8 cellular contexts compared by ENCODE assay signal in the genomic region with DNA sequence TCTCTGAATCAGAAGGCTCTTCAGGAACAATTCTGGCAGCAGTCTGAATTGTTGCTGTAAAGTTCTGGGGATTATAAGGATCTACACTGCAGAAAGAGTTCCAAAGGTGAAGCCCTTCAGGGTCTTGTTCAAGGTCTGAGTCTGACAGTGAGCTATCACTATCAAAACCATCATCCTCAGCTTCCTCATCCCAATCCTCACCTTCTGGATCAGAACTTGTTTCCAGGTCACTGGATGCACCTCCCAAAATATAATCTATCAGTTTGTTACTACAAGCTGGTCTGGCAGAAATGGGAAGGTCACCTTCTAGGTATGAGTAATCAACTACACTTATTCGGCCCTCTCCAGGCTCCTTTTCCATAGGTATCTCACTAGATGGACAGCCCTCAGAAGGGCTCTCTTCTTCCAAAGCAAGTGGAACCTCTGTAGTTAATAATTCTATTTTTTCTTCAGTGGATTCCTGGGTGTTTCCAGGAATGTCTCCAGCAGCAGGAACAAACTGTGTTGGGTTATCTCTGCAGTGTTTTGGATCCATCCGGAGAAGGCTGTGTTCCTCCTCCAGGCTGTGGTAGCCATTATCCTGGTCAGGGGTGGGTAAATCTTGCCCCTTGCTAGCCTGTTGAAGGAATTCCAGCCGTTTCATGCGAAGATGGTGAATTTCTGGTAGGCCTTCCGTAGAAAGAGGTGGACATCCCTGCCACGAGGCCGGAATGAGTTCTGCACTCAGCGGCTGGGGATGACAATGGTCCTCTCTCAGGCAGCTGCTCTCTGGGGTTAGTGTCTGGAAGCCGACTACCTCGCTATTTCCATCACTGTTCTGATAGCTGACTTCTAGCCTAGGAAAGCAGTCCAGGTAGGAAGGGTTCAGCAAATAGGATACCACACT. TPM values are rescaled to one million over a fixed set of nuclear protein-coding genes. Genes with fewer than 3 reads are reported as not detected.
A peak's percentile ranks its signal among the peaks of the same experiment; 100 is the strongest.
DNase-seq lines count a peak whose midpoint lies in the region; ATAC-seq and TF ChIP-seq lines count a peak whose summit lies in the region.

No MANE protein-coding gene starts in this region.

- intact Hi-C loops in activated CD8-positive, alpha-beta T cell treated with anti-CD3 and anti-CD28 coated beads for 36 hours (cut with micrococcal nuclease) = no loop called here

- DNase-seq in DMS53 (lab: John Stamatoyannopoulos, UW) = peak; percentile 54
- DNase-seq in DMS53 treated with DMSO at 0.1 percent for 48 hours (lab: John Stamatoyannopoulos, UW; ENCODE audit: unreplicated experiment) = no peak
- no peak for DNase-seq in activated CD8-positive, alpha-beta T cell treated with anti-CD3 and anti-CD28 coated beads for 36 hours
- no peak for DNase-seq in stimulated activated naive B cell treated with anti-CD40 and anti-IgM and Interleukin-4, amounts not matched to agents 10 μg/mL and 1 μg/mL and 100 μg/mL, for 72 hours
- DNase-seq in retina = no peak
- DNase-seq in occipital lobe (lab: John Stamatoyannopoulos, UW) = no peak

- ATAC-seq in activated CD8-positive, alpha-beta T cell treated with anti-CD3 and anti-CD28 coated beads for 36 hours = no peak
- ATAC-seq in stimulated activated naive B cell treated with anti-CD40 and anti-IgM and Interleukin-4, amounts not matched to agents 10 μg/mL and 1 μg/mL and 100 μg/mL, for 72 hours (replicated peaks) = no peak
- ATAC-seq in HG03342 (IDR thresholded peaks at IDR 0.05; ENCODE audit: unreplicated experiment) = no peak

- no peaks in the 10 kb centered on the region for H3K9me3 Mint-ChIP-seq in activated CD8-positive, alpha-beta T cell treated with anti-CD3 and anti-CD28 coated beads for 36 hours
- no peaks in the 10 kb centered on the region for H3K9me3 Mint-ChIP-seq in stimulated activated naive B cell treated with anti-CD40 and anti-IgM and Interleukin-4, amounts not matched to agents 10 μg/mL and 1 μg/mL and 100 μg/mL, for 72 hours

- peak overlapping the region; percentile 100 for H3K27ac Mint-ChIP-seq in activated CD8-positive, alpha-beta T cell treated with anti-CD3 and anti-CD28 coated beads for 36 hours
- H3K27ac Mint-ChIP-seq in stimulated activated naive B cell treated with anti-CD40 and anti-IgM and Interleukin-4, amounts not matched to agents 10 μg/mL and 1 μg/mL and 100 μg/mL, for 72 hours = peak overlapping the region; percentile 100

- POLR2A ChIA-PET in activated CD8-positive, alpha-beta T cell treated with anti-CD3 and anti-CD28 coated beads for 36 hours (lab: Charles Lee) = interaction anchor here (0.8 to 4.7 kb wide), 6 partner anchors 10 to 107 kb away, joined by 3 to 27 read pairs (median 8); partner anchors contain the start of genes MDM4 and PIK3C2B

- H3K4me1 Mint-ChIP-seq in activated CD8-positive, alpha-beta T cell treated with anti-CD3 and anti-CD28 coated beads for 36 hours (ENCODE audit: low read depth) = peaks cover 24% of the 10 kb centered on the region
- H3K4me1 Mint-ChIP-seq in stimulated activated naive B cell treated with anti-CD40 and anti-IgM and Interleukin-4, amounts not matched to agents 10 μg/mL and 1 μg/mL and 100 μg/mL, for 72 hours = peaks cover 14 to 30% of the 10 kb centered on the region in 2 donors

- H3K36me3 Mint-ChIP-seq in activated CD8-positive, alpha-beta T cell treated with anti-CD3 and anti-CD28 coated beads for 36 hours (ENCODE audit: low read depth) = peaks cover 57% of the 10 kb centered on the region
- H3K36me3 Mint-ChIP-seq in stimulated activated naive B cell treated with anti-CD40 and anti-IgM and Interleukin-4, amounts not matched to agents 10 μg/mL and 1 μg/mL and 100 μg/mL, for 72 hours = peaks cover 17 to 45% of the 10 kb centered on the region in 2 donors

- peak overlapping the region; percentile 99 for H3K4me3 Mint-ChIP-seq in activated CD8-positive, alpha-beta T cell treated with anti-CD3 and anti-CD28 coated beads for 36 hours
- peak overlapping the region; percentile 95 to 99 for H3K4me3 Mint-ChIP-seq in stimulated activated naive B cell treated with anti-CD40 and anti-IgM and Interleukin-4, amounts not matched to agents 10 μg/mL and 1 μg/mL and 100 μg/mL, for 72 hours

- peak overlapping the region; percentile 98 for H3K4me3 ChIP-seq in iPS-11a (ENCODE audit: low read depth, low read length)

- no peaks in the 10 kb centered on the region for H3K27me3 Mint-ChIP-seq in activated CD8-positive, alpha-beta T cell treated with anti-CD3 and anti-CD28 coated beads for 36 hours
- H3K27me3 Mint-ChIP-seq in stimulated activated naive B cell treated with anti-CD40 and anti-IgM and Interleukin-4, amounts not matched to agents 10 μg/mL and 1 μg/mL and 100 μg/mL, for 72 hours = no peaks in the 10 kb centered on the region

- no peak for TF ChIP-seq CTCF in activated CD8-positive, alpha-beta T cell treated with anti-CD3 and anti-CD28 coated beads for 36 hours (IDR thresholded peaks at IDR 0.05)

- CTCF ChIA-PET in activated CD8-positive, alpha-beta T cell treated with anti-CD3 and anti-CD28 coated beads for 36 hours (lab: Charles Lee) = interaction anchor here (0.9 to 4.9 kb wide), 4 partner anchors 12 to 96 kb away, joined by 3 to 99 read pairs (median 4); no protein-coding TSS in a partner anchor

RNA-seq across cellular contexts. Expression of gene PPP1R15B, which starts 1.5 kb away (rescaled TPM):
- 10 to 100 TPM; 63.8 to 64.6 TPM for total RNA-seq in activated CD8-positive, alpha-beta T cell treated with anti-CD3 and anti-CD28 coated beads for 36 hours
- 43.4 TPM for total RNA-seq in occipital lobe

RNA-seq across cellular contexts. Expression of gene PLEKHA6, which starts 50.4 kb away (rescaled TPM):
- total RNA-seq in activated CD8-positive, alpha-beta T cell treated with anti-CD3 and anti-CD28 coated beads for 36 hours = 1 to 10 TPM; 3.0 to 3.7 TPM
- total RNA-seq in occipital lobe = 7.5 TPM
